ENCODE assay signal across 9 cellular contexts in genomic region chr5:11385251-11385900, GRCh38.
DNase-seq lines count a peak whose midpoint lies in the region; ATAC-seq and TF ChIP-seq lines count a peak whose summit lies in the region.
"Had no signal": no experiment of that assay in that cellular context is flagged by ENCODE, and none has a peak within 500 bp of the region (broad histone marks: within the 10 kb centered on the region; RNA-seq: fewer than 3 reads in every experiment).

No MANE protein-coding gene starts in this region.

- no peak overlapping the region for H3K18ac ChIP-seq in trophoblast cell (ENCODE audit: low read length)

- H3K36me3 Mint-ChIP-seq in CD8-positive, alpha-beta T cell, result no peaks in the 10 kb centered on the region

- POLR2A ChIA-PET in CD8-positive, alpha-beta T cell (lab: Charles Lee), result interaction anchor here (0.7 kb wide), 1 partner anchor 18 kb away, joined by 3 read pairs; no protein-coding TSS in a partner anchor

- WGBS in right cardiac atrium, result 6% methylated on average over 33 of the region's 33 CpGs
- no CpG with 5 or more reads among the region's 33 CpGs for WGBS in trophoblast cell (ENCODE audit: extremely low coverage, insufficient coverage, insufficient read length)

- intact Hi-C loops in right cardiac atrium (cut with DNase I), result no loop called here
- intact Hi-C loops in CD8-positive, alpha-beta T cell (cut with DNase I, micrococcal nuclease), result no loop called here

- H4K91ac ChIP-seq in trophoblast cell (ENCODE audit: low read depth, low read length), result no peak overlapping the region

- DNase-seq in ELF-1 (ENCODE audit: low read depth, low spot score) (peak; percentile 10), NCI-H526 treated with DMSO at 0.1 percent for 48 hours (lab: John Stamatoyannopoulos, UW) (peak; percentile 49), right cardiac atrium (no peak), trophoblast cell (peak in 1 of 2 donors; percentile 2), GM19238 (ENCODE audit: insufficient read length, low spot score) (no peak)
- DNase-seq in effector CD4-positive, alpha-beta T cell, result no peak
- DNase-seq in CD8-positive, alpha-beta T cell, result no peak
- DNase-seq: GDM1 had no signal

- no peak overlapping the region for H3K4me3 Mint-ChIP-seq in CD8-positive, alpha-beta T cell

- no peaks in the 10 kb centered on the region for H3K79me2 ChIP-seq in trophoblast cell (ENCODE audit: control insufficient read depth, insufficient read depth, low read length, poor library complexity)

- H2BK120ac ChIP-seq in trophoblast cell (ENCODE audit: insufficient read depth, low read length, poor library complexity), result no peak overlapping the region

- H3K27ac Mint-ChIP-seq in CD8-positive, alpha-beta T cell, result no peak overlapping the region

- no peak overlapping the region for H3K4ac ChIP-seq in trophoblast cell (ENCODE audit: low read depth, low read length)

- peaks cover 10% of the 10 kb centered on the region for H3K4me1 Mint-ChIP-seq in CD8-positive, alpha-beta T cell (ENCODE audit: low read depth)

- peak overlapping the region; percentile 80 for H3K4me2 ChIP-seq in trophoblast cell (ENCODE audit: low read length)

- H2BK12ac ChIP-seq in trophoblast cell (ENCODE audit: low read length), result no peak overlapping the region

- ATAC-seq in right cardiac atrium (no peak), GM19035 (IDR thresholded peaks at IDR 0.05; ENCODE audit: unreplicated experiment) (no peak)
- no peak for ATAC-seq in CD8-positive, alpha-beta T cell

- no peak overlapping the region for H3K9ac ChIP-seq in trophoblast cell (ENCODE audit: low read length)

- H3K27me3 Mint-ChIP-seq in CD8-positive, alpha-beta T cell (ENCODE audit: low read depth), result peaks cover 45% of the 10 kb centered on the region

- H3K27ac ChIP-seq in right cardiac atrium (ENCODE audit: low read length) (no peak overlapping the region), trophoblast cell (ENCODE audit: low read depth, low read length) (no peak overlapping the region)
- H3K27ac ChIP-seq in CD8-positive, alpha-beta T cell (ENCODE audit: low read depth, low read length), result no peak overlapping the region

- no peak overlapping the region for H2AK5ac ChIP-seq in trophoblast cell (ENCODE audit: low read length)

- H2BK5ac ChIP-seq in trophoblast cell (ENCODE audit: low read depth, low read length, poor library complexity), result no peak overlapping the region

- H3K36me3 ChIP-seq in trophoblast cell (ENCODE audit: control insufficient read depth in 1 of 2, insufficient read depth in 2 of 2, low read length in 2 of 2), result no peaks in the 10 kb centered on the region
- no peaks in the 10 kb centered on the region for H3K36me3 ChIP-seq in CD8-positive, alpha-beta T cell (ENCODE audit: insufficient read depth, low read length)

- H3K9me3 ChIP-seq in right cardiac atrium (ENCODE audit: control insufficient read depth, low read length) (no peaks in the 10 kb centered on the region), trophoblast cell (ENCODE audit: insufficient read depth, low read depth, low read length) (peaks cover 4% of the 10 kb centered on the region)
- H3K9me3 ChIP-seq in CD8-positive, alpha-beta T cell (ENCODE audit: low read length), result no peaks in the 10 kb centered on the region

- H3K27me3 ChIP-seq in right cardiac atrium (ENCODE audit: control insufficient read depth, insufficient read depth) (no peaks in the 10 kb centered on the region), trophoblast cell (ENCODE audit: insufficient read depth, low read length) (peaks cover 16% of the 10 kb centered on the region)
- no peaks in the 10 kb centered on the region for H3K27me3 ChIP-seq in CD8-positive, alpha-beta T cell (ENCODE audit: insufficient read depth, low read length)

- H4K8ac ChIP-seq in trophoblast cell (ENCODE audit: low read depth, low read length), result no peak overlapping the region

- H2AFZ ChIP-seq in trophoblast cell (ENCODE audit: insufficient read depth, low read length, poor library complexity), result no peak overlapping the region

- no peak for TF ChIP-seq CTCF in CD8-positive, alpha-beta T cell (IDR thresholded peaks at IDR 0.05)

- no peak overlapping the region for H4K12ac ChIP-seq in trophoblast cell (ENCODE audit: low read depth, low read length)

- H3K79me1 ChIP-seq in trophoblast cell (ENCODE audit: low read length), result no peaks in the 10 kb centered on the region

- no peak overlapping the region for H3K14ac ChIP-seq in trophoblast cell (ENCODE audit: low read length)

- H3K23ac ChIP-seq in trophoblast cell (ENCODE audit: low read length), result no peak overlapping the region

- H3K4me1 ChIP-seq in right cardiac atrium (ENCODE audit: control insufficient read depth, insufficient read depth, low read length) (no peaks in the 10 kb centered on the region), trophoblast cell (ENCODE audit: control insufficient read depth in 1 of 2, insufficient read depth in 2 of 2, low read length in 2 of 2) (peaks cover 3 to 4% of the 10 kb centered on the region in 2 experiments)
- no peaks in the 10 kb centered on the region for H3K4me1 ChIP-seq in CD8-positive, alpha-beta T cell (ENCODE audit: insufficient read depth, low read length)

- H3K9me3 Mint-ChIP-seq in CD8-positive, alpha-beta T cell, result no peaks in the 10 kb centered on the region

- CTCF ChIA-PET in CD8-positive, alpha-beta T cell (lab: Charles Lee), result interaction anchor here (0.6 kb wide), 1 partner anchor 1179 kb away, joined by 4 read pairs; no protein-coding TSS in a partner anchor

- H3K4me3 ChIP-seq in right cardiac atrium (ENCODE audit: low read length) (peak overlapping the region; percentile 26), trophoblast cell (ENCODE audit: low read depth, low read length) (peak overlapping the region; percentile 49)
- H3K4me3 ChIP-seq in CD8-positive, alpha-beta T cell (ENCODE audit: low read depth, low read length), result no peak overlapping the region

Comparison
In these comparisons a context has a peak if more than half of its experiments do, and no peak if none do; other contexts are left out.
1. DNase-seq: peak in ELF-1 (single experiment) and NCI-H526 treated with DMSO at 0.1 percent for 48 hours (single experiment); none in right cardiac atrium (0 of 3), effector CD4-positive, alpha-beta T cell (single experiment), CD8-positive, alpha-beta T cell (0 of 7) and GM19238 (single experiment).